Comparison of ENCODE assay signal across 27 cellular contexts in genomic region chr4:167885872-167886271, GRCh38.
"Had no signal": no experiment of that assay in that cellular context is flagged by ENCODE, and none has a peak within 500 bp of the region (broad histone marks: within the 10 kb centered on the region; RNA-seq: fewer than 3 reads in every experiment).

No MANE protein-coding gene starts in this region.

- H3K36me3 Mint-ChIP-seq: activated naive CD4-positive, alpha-beta T cell treated with anti-CD3 and anti-CD28 coated beads, Interleukin-2, amount 50 U/mL, for 24 hours had no signal

- DNase-seq: activated CD4-positive, alpha-beta T cell treated with anti-CD3 and anti-CD28 coated beads for 1 hour; activated CD4-positive, alpha-beta T cell treated with anti-CD3 and anti-CD28 coated beads, Interleukin-2, amount 10 ng/mL, durations not matched to agents 7 days and 5 days; activated CD8-positive, alpha-beta T cell treated with anti-CD3 and anti-CD28 coated beads for 36 hours; activated T-cell treated with anti-CD3 and anti-CD28 coated beads, Interleukin-2, amount 50 U/mL, for 4 hours; anterior cingulate cortex; cerebellar nuclear complex; dorsolateral prefrontal cortex; effector memory CD4-positive, alpha-beta T cell; gastrocnemius medialis; glutamatergic neuron; left cardiac atrium; left ventricle myocardium superior; nephron progenitor cell; ovary; right lobe of liver; stimulated activated CD4-positive, alpha-beta T cell treated with anti-CD3 and anti-CD28 coated beads, Interleukin-2, amount 100 ng/mL, for 48 hours; stimulated activated naive CD8-positive, alpha-beta T cell treated with anti-CD3 and anti-CD28 coated beads, Interleukin-15, Interleukin-2, amounts not matched to agents 100 U/mL and 50 U/mL, for 24 hours; T-helper 17 cell; T1000; trophoblast cell had no signal

- H3K36me3 ChIP-seq: cardiac muscle cell, gastrocnemius medialis, neutrophil, ovary, right lobe of liver, thoracic aorta had no signal

- H3K9me3 Mint-ChIP-seq: activated naive CD4-positive, alpha-beta T cell treated with anti-CD3 and anti-CD28 coated beads, Interleukin-2, amount 50 U/mL, for 24 hours; activated T-cell treated with anti-CD3 and anti-CD28 coated beads, Interleukin-2, amount 50 U/mL, for 4 hours; activated T-helper 2 cell treated with anti-CD3 and anti-CD28 coated beads, Interferon-gamma antibody, Interleukin-2, Interleukin-4, amounts not matched to agents 10 μg/mL and 5 μg/mL and 100 μg/mL, durations not matched to agents 14 hours and 24 hours and 36 hours; nephron progenitor cell had no signal

- H3K27ac ChIP-seq: cardiac muscle cell, coronary artery, dorsolateral prefrontal cortex, gastrocnemius medialis, neutrophil, ovary, right lobe of liver, thoracic aorta had no signal

- H3K4me1 ChIP-seq: gastrocnemius medialis, right lobe of liver had no signal

- H3K27me3 Mint-ChIP-seq: activated CD4-positive, alpha-beta T cell treated with anti-CD3 and anti-CD28 coated beads, Interleukin-2, amount 10 ng/mL, durations not matched to agents 7 days and 5 days; activated CD8-positive, alpha-beta T cell treated with anti-CD3 and anti-CD28 coated beads for 36 hours; activated naive CD4-positive, alpha-beta T cell treated with anti-CD3 and anti-CD28 coated beads, Interleukin-2, amount 50 U/mL, for 24 hours; progenitor cell of endocrine pancreas; T-helper 17 cell had no signal

- H3K27me3 ChIP-seq: cardiac muscle cell, gastrocnemius medialis, neutrophil, ovary, right lobe of liver had no signal

- H3K4me1 Mint-ChIP-seq: activated CD4-positive, alpha-beta T cell treated with anti-CD3 and anti-CD28 coated beads, Interleukin-2, amount 10 ng/mL, durations not matched to agents 7 days and 5 days; activated naive CD4-positive, alpha-beta T cell treated with anti-CD3 and anti-CD28 coated beads, Interleukin-2, amount 50 U/mL, for 24 hours; T-helper 17 cell had no signal

- H3K27ac Mint-ChIP-seq: activated CD4-positive, alpha-beta T cell treated with anti-CD3 and anti-CD28 coated beads, Interleukin-2, amount 10 ng/mL, durations not matched to agents 7 days and 5 days; activated CD8-positive, alpha-beta T cell treated with anti-CD3 and anti-CD28 coated beads for 36 hours; activated naive CD4-positive, alpha-beta T cell treated with anti-CD3 and anti-CD28 coated beads, Interleukin-2, amount 50 U/mL, for 24 hours; activated T-helper 2 cell treated with anti-CD3 and anti-CD28 coated beads, Interferon-gamma antibody, Interleukin-2, Interleukin-4, amounts not matched to agents 10 μg/mL and 5 μg/mL and 100 μg/mL, durations not matched to agents 14 hours and 24 hours and 36 hours; nephron progenitor cell; progenitor cell of endocrine pancreas; T-helper 17 cell had no signal

- ATAC-seq: activated CD8-positive, alpha-beta T cell treated with anti-CD3 and anti-CD28 coated beads for 36 hours; activated T-cell treated with anti-CD3 and anti-CD28 coated beads, Interleukin-2, amount 50 U/mL, for 4 hours; gastrocnemius medialis; left cardiac atrium; left ventricle myocardium superior; right lobe of liver; stimulated activated naive CD8-positive, alpha-beta T cell treated with anti-CD3 and anti-CD28 coated beads, Interleukin-15, Interleukin-2, amounts not matched to agents 100 U/mL and 50 U/mL, for 24 hours; T-helper 17 cell had no signal

- H3K4me3 ChIP-seq: cardiac muscle cell, coronary artery, dorsolateral prefrontal cortex, gastrocnemius medialis, ovary, right lobe of liver, thoracic aorta had no signal

- H3K9me3 ChIP-seq: gastrocnemius medialis, ovary, right lobe of liver, thoracic aorta had no signal

- H3K4me3 Mint-ChIP-seq: activated CD4-positive, alpha-beta T cell treated with anti-CD3 and anti-CD28 coated beads, Interleukin-2, amount 10 ng/mL, durations not matched to agents 7 days and 5 days; activated CD8-positive, alpha-beta T cell treated with anti-CD3 and anti-CD28 coated beads for 36 hours; activated naive CD4-positive, alpha-beta T cell treated with anti-CD3 and anti-CD28 coated beads, Interleukin-2, amount 50 U/mL, for 24 hours; activated T-cell treated with anti-CD3 and anti-CD28 coated beads, Interleukin-2, amount 50 U/mL, for 4 hours; nephron progenitor cell; T-helper 17 cell had no signal
